ENCODE assay signal across 14 cellular contexts in genomic region chr1:111602302-111602701, GRCh38. TPM values are rescaled to one million over a fixed set of nuclear protein-coding genes. Genes with fewer than 3 reads are reported as not detected.
DNase-seq lines count a peak whose midpoint lies in the region; ATAC-seq lines count a peak whose summit lies in the region.
"Had no signal": no experiment of that assay in that cellular context is flagged by ENCODE, and none has a peak within 500 bp of the region (broad histone marks: within the 10 kb centered on the region; RNA-seq: fewer than 3 reads in every experiment).

No MANE protein-coding gene starts in this region.

- peaks cover 4% of the 10 kb centered on the region for H3K9me3 Mint-ChIP-seq in activated naive CD4-positive, alpha-beta T cell treated with anti-CD3 and anti-CD28 coated beads for 36 hours
- no peaks in the 10 kb centered on the region for H3K9me3 Mint-ChIP-seq in activated T-helper 2 cell treated with anti-CD3 and anti-CD28 coated beads, Interferon-gamma antibody, Interleukin-2, Interleukin-4, amounts not matched to agents 10 μg/mL and 5 μg/mL and 100 μg/mL, durations not matched to agents 14 hours and 24 hours and 36 hours
- no peaks in the 10 kb centered on the region for H3K9me3 Mint-ChIP-seq in stimulated activated memory B cell treated with anti-CD40 and anti-IgM and Interleukin-4, amounts not matched to agents 10 μg/mL and 1 μg/mL and 100 μg/mL, for 72 hours
- H3K9me3 Mint-ChIP-seq: HFFc6 had no signal

- CTCF ChIA-PET in activated naive CD4-positive, alpha-beta T cell treated with anti-CD3 and anti-CD28 coated beads for 36 hours (lab: Charles Lee) = interaction anchor here (1.1 to 7.0 kb wide), 3 partner anchors 9 to 94 kb away, joined by 5 to 45 read pairs (median 5); partner anchors contain the start of gene RAP1A

- intact Hi-C loops in activated naive CD4-positive, alpha-beta T cell treated with anti-CD3 and anti-CD28 coated beads for 36 hours (cut with micrococcal nuclease) = loop anchor here (2.0 to 10.0 kb wide), 3 partner anchors 16 to 968 kb away; no protein-coding TSS in a partner anchor
- intact Hi-C loops in activated T-helper 2 cell treated with anti-CD3 and anti-CD28 coated beads, Interferon-gamma antibody, Interleukin-2, Interleukin-4, amounts not matched to agents 10 μg/mL and 5 μg/mL and 100 μg/mL, durations not matched to agents 14 hours and 24 hours and 36 hours (cut with micrococcal nuclease) = no loop called here
- intact Hi-C loops in posterior vena cava (cut with DNase I) = no loop called here

- no peaks in the 10 kb centered on the region for H3K27me3 Mint-ChIP-seq in activated naive CD4-positive, alpha-beta T cell treated with anti-CD3 and anti-CD28 coated beads for 36 hours (ENCODE audit: low read depth)
- H3K27me3 Mint-ChIP-seq in activated T-helper 2 cell treated with anti-CD3 and anti-CD28 coated beads, Interferon-gamma antibody, Interleukin-2, Interleukin-4, amounts not matched to agents 10 μg/mL and 5 μg/mL and 100 μg/mL, durations not matched to agents 14 hours and 24 hours and 36 hours (ENCODE audit: low read depth) = no peaks in the 10 kb centered on the region
- H3K27me3 Mint-ChIP-seq in stimulated activated memory B cell treated with anti-CD40 and anti-IgM and Interleukin-4, amounts not matched to agents 10 μg/mL and 1 μg/mL and 100 μg/mL, for 72 hours = no peaks in the 10 kb centered on the region

- H3K36me3 Mint-ChIP-seq in activated naive CD4-positive, alpha-beta T cell treated with anti-CD3 and anti-CD28 coated beads for 36 hours (ENCODE audit: low read depth) = no peaks in the 10 kb centered on the region
- peaks cover 21% of the 10 kb centered on the region for H3K36me3 Mint-ChIP-seq in activated T-helper 2 cell treated with anti-CD3 and anti-CD28 coated beads, Interferon-gamma antibody, Interleukin-2, Interleukin-4, amounts not matched to agents 10 μg/mL and 5 μg/mL and 100 μg/mL, durations not matched to agents 14 hours and 24 hours and 36 hours (ENCODE audit: low read depth)
- peaks cover 13% of the 10 kb centered on the region for H3K36me3 Mint-ChIP-seq in stimulated activated memory B cell treated with anti-CD40 and anti-IgM and Interleukin-4, amounts not matched to agents 10 μg/mL and 1 μg/mL and 100 μg/mL, for 72 hours

- no peak for DNase-seq in activated naive CD4-positive, alpha-beta T cell treated with anti-CD3 and anti-CD28 coated beads for 36 hours
- DNase-seq in activated naive CD4-positive, alpha-beta T cell (lab: John Stamatoyannopoulos, UW) = no peak
- DNase-seq in NAMALWA (ENCODE audit: low spot score) (peak; percentile 48), posterior vena cava (ENCODE audit: low spot score) (no peak)
- DNase-seq in activated T-helper 2 cell treated with anti-CD3 and anti-CD28 coated beads, Interferon-gamma antibody, Interleukin-2, Interleukin-4, amounts not matched to agents 10 μg/mL and 5 μg/mL and 100 μg/mL, durations not matched to agents 14 hours and 24 hours and 36 hours (ENCODE audit: low spot score) = no peak
- no peak for DNase-seq in stimulated activated naive CD4-positive, alpha-beta T cell (lab: John Stamatoyannopoulos, UW)
- DNase-seq: foreskin melanocyte, HFFc6, left ventricle myocardium superior, NCI-H146, NCI-H345, OCI-M1 had no signal

- H3K4me1 Mint-ChIP-seq in activated naive CD4-positive, alpha-beta T cell treated with anti-CD3 and anti-CD28 coated beads for 36 hours (ENCODE audit: low read depth) = peaks cover 93% of the 10 kb centered on the region
- peaks cover 86% of the 10 kb centered on the region for H3K4me1 Mint-ChIP-seq in activated T-helper 2 cell treated with anti-CD3 and anti-CD28 coated beads, Interferon-gamma antibody, Interleukin-2, Interleukin-4, amounts not matched to agents 10 μg/mL and 5 μg/mL and 100 μg/mL, durations not matched to agents 14 hours and 24 hours and 36 hours (ENCODE audit: low read depth)
- H3K4me1 Mint-ChIP-seq in stimulated activated memory B cell treated with anti-CD40 and anti-IgM and Interleukin-4, amounts not matched to agents 10 μg/mL and 1 μg/mL and 100 μg/mL, for 72 hours = peaks cover 89% of the 10 kb centered on the region

- H3K4me3 Mint-ChIP-seq in activated naive CD4-positive, alpha-beta T cell treated with anti-CD3 and anti-CD28 coated beads for 36 hours = no peak overlapping the region
- H3K4me3 Mint-ChIP-seq in activated T-helper 2 cell treated with anti-CD3 and anti-CD28 coated beads, Interferon-gamma antibody, Interleukin-2, Interleukin-4, amounts not matched to agents 10 μg/mL and 5 μg/mL and 100 μg/mL, durations not matched to agents 14 hours and 24 hours and 36 hours (ENCODE audit: low read depth) = peak overlapping the region; percentile 65
- peak overlapping the region; percentile 72 for H3K4me3 Mint-ChIP-seq in stimulated activated memory B cell treated with anti-CD40 and anti-IgM and Interleukin-4, amounts not matched to agents 10 μg/mL and 1 μg/mL and 100 μg/mL, for 72 hours
- H3K4me3 Mint-ChIP-seq: HFFc6 had no signal

- H3K27ac Mint-ChIP-seq in activated naive CD4-positive, alpha-beta T cell treated with anti-CD3 and anti-CD28 coated beads for 36 hours = peak overlapping the region; percentile 92
- H3K27ac Mint-ChIP-seq in activated T-helper 2 cell treated with anti-CD3 and anti-CD28 coated beads, Interferon-gamma antibody, Interleukin-2, Interleukin-4, amounts not matched to agents 10 μg/mL and 5 μg/mL and 100 μg/mL, durations not matched to agents 14 hours and 24 hours and 36 hours = peak overlapping the region; percentile 97
- peak overlapping the region; percentile 95 for H3K27ac Mint-ChIP-seq in stimulated activated memory B cell treated with anti-CD40 and anti-IgM and Interleukin-4, amounts not matched to agents 10 μg/mL and 1 μg/mL and 100 μg/mL, for 72 hours
- H3K27ac Mint-ChIP-seq: HFFc6 had no signal

- peak; percentile 57 for ATAC-seq in stimulated activated memory B cell treated with anti-CD40 and anti-IgM and Interleukin-4, amounts not matched to agents 10 μg/mL and 1 μg/mL and 100 μg/mL, for 72 hours
- ATAC-seq in HG03108 (IDR thresholded peaks at IDR 0.05; ENCODE audit: unreplicated experiment) = no peak
- ATAC-seq: left ventricle myocardium superior had no signal

RNA-seq across cellular contexts. Expression of gene RAP1A, which starts 17.3 kb away (rescaled TPM):
- 100 to 1,000 TPM; 152 to 155 TPM for total RNA-seq in activated naive CD4-positive, alpha-beta T cell treated with anti-CD3 and anti-CD28 coated beads for 36 hours
- 219 TPM in 2 replicates for total RNA-seq in activated T-helper 2 cell treated with anti-CD3 and anti-CD28 coated beads, Interferon-gamma antibody, Interleukin-2, Interleukin-4, amounts not matched to agents 10 μg/mL and 5 μg/mL and 100 μg/mL, durations not matched to agents 14 hours and 24 hours and 36 hours
- 100 to 1,000 TPM; 187 to 227 TPM for total RNA-seq in posterior vena cava
